Comparison of ENCODE assay signal across 26 cellular contexts in the genomic region with DNA sequence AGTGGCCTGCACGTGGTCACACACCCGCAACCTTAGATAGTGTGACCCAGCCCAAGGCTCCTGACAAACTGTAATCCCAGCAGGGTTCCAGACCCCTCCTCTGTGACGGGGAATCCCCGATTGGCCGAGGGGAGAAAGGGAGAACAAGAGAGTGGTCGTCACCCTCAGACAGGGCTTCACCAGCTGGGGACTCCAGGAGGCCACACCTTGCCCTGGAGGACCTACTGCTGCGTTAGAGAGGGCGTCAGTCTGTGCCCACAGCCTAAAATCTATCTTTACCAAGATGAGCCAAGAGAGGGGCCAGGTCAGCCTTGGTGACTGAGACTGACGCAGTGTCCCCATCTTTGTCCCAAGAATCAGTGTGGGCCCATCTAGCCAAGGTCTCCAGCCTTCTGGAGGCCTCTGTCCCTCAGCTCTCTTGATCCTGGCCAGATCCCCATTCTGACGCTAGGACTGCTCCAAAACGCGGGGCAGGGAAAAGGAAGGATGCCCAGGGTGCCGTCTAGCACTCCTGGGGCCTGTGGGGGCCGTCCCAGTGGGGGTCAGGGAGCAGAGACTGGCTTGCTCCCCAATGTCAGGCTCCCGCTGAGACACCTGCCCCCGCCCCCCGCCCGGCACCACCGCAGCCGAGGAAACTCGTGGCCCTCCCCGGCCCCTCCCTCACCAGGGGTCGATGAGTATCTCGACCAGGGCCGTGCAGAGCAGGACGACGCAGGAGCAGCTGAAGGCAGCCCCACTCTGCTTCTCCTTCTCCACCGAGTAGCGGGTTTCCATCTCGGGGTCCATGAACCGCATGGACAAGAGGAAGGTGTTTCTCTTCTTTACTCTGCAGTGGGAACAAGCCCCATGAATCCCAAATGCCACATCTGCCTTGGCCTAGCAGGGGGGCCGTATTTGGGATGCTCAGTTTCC. TPM values are rescaled to one million over a fixed set of nuclear protein-coding genes. Genes with fewer than 3 reads are reported as not detected.
"Had no signal": no experiment of that assay in that cellular context is flagged by ENCODE, and none has a peak within 500 bp of the region (broad histone marks: within the 10 kb centered on the region; RNA-seq: fewer than 3 reads in every experiment).

No MANE protein-coding gene starts in this region.

- H3K36me3 ChIP-seq: adrenal gland, brain microvascular endothelial cell had no signal

- ATAC-seq: activated CD8-positive, alpha-beta T cell treated with anti-CD3 and anti-CD28 coated beads for 36 hours; gastroesophageal sphincter; left colon; mucosa of descending colon; stimulated activated naive CD8-positive, alpha-beta T cell treated with anti-CD3 and anti-CD28 coated beads, Interleukin-15, amount 100 ng/mL, for 72 hours; T-cell had no signal

- DNase-seq: activated CD4-positive, alpha-beta T cell treated with anti-CD3 and anti-CD28 coated beads, Interleukin-2, amount 10 ng/mL, durations not matched to agents 7 days and 5 days; activated CD4-positive, CD25-positive, alpha-beta regulatory T cell treated with anti-CD3 and anti-CD28 coated beads, Interleukin-2, amount 50 U/mL, for 72 hours; activated CD8-positive, alpha-beta T cell treated with anti-CD3 and anti-CD28 coated beads for 36 hours; adrenal gland; brain microvascular endothelial cell; central memory CD4-positive, alpha-beta T cell; esophagus squamous epithelium; head of caudate nucleus; islet precursor cell; left colon; mesendoderm; mucosa of descending colon; stimulated activated CD4-positive, alpha-beta T cell treated with anti-CD3 and anti-CD28 coated beads, Interleukin-12 subunit alpha, Interleukin-12 subunit beta, amount 100 ng/mL, for 4 hours; stimulated activated CD4-positive, alpha-beta T cell treated with anti-CD3 and anti-CD28 coated beads, Interleukin-4, amount 100 ng/mL, for 4 hours; stimulated activated naive CD8-positive, alpha-beta T cell treated with anti-CD3 and anti-CD28 coated beads, Interleukin-15, amount 100 ng/mL, for 72 hours; T-cell had no signal

- H3K27me3 ChIP-seq: adrenal gland, ascending aorta, brain microvascular endothelial cell, esophagus squamous epithelium, gastroesophageal sphincter, suprapubic skin, tibial nerve had no signal

- H3K27ac Mint-ChIP-seq: activated CD8-positive, alpha-beta T cell treated with anti-CD3 and anti-CD28 coated beads for 36 hours; activated T-helper 1 cell treated with anti-CD3 and anti-CD28 coated beads, Interleukin-12 subunit alpha, Interleukin-12 subunit beta, Interleukin-2, Interleukin-4 antibody, amounts not matched to agents 30 ng/mL and 10 ng/mL and 1 ng/mL, durations not matched to agents 14 hours and 24 hours and 36 hours; T-cell; T-helper 2 cell treated with Interferon-gamma antibody and Interleukin-4, amounts not matched to agents 5 μg/mL and 100 μg/mL, for 36 hours had no signal

- H3K9me3 Mint-ChIP-seq: activated CD4-positive, alpha-beta T cell treated with anti-CD3 and anti-CD28 coated beads, Interleukin-2, amount 10 ng/mL, durations not matched to agents 7 days and 5 days; activated CD8-positive, alpha-beta T cell treated with anti-CD3 and anti-CD28 coated beads for 36 hours; activated naive CD4-positive, alpha-beta T cell treated with anti-CD3 and anti-CD28 coated beads, Interleukin-2, amount 50 U/mL, for 72 hours; activated T-helper 1 cell treated with anti-CD3 and anti-CD28 coated beads, Interleukin-12 subunit alpha, Interleukin-12 subunit beta, Interleukin-2, Interleukin-4 antibody, amounts not matched to agents 30 ng/mL and 10 ng/mL and 1 ng/mL, durations not matched to agents 14 hours and 24 hours and 36 hours; stimulated activated naive CD8-positive, alpha-beta T cell treated with anti-CD3 and anti-CD28 coated beads, Interleukin-15, amount 100 ng/mL, for 72 hours; T-cell; T-helper 2 cell treated with Interferon-gamma antibody and Interleukin-4, amounts not matched to agents 5 μg/mL and 100 μg/mL, for 36 hours had no signal

- H3K4me3 Mint-ChIP-seq: activated CD4-positive, alpha-beta T cell treated with anti-CD3 and anti-CD28 coated beads, Interleukin-2, amount 10 ng/mL, durations not matched to agents 7 days and 5 days; activated CD8-positive, alpha-beta T cell treated with anti-CD3 and anti-CD28 coated beads for 36 hours; activated T-helper 1 cell treated with anti-CD3 and anti-CD28 coated beads, Interleukin-12 subunit alpha, Interleukin-12 subunit beta, Interleukin-2, Interleukin-4 antibody, amounts not matched to agents 30 ng/mL and 10 ng/mL and 1 ng/mL, durations not matched to agents 14 hours and 24 hours and 36 hours; endodermal cell; T-cell; T-helper 2 cell treated with Interferon-gamma antibody and Interleukin-4, amounts not matched to agents 5 μg/mL and 100 μg/mL, for 36 hours had no signal

- H3K4me1 Mint-ChIP-seq: activated CD4-positive, alpha-beta T cell treated with anti-CD3 and anti-CD28 coated beads, Interleukin-2, amount 10 ng/mL, durations not matched to agents 7 days and 5 days; stimulated activated naive CD8-positive, alpha-beta T cell treated with anti-CD3 and anti-CD28 coated beads, Interleukin-15, amount 100 ng/mL, for 72 hours; T-cell had no signal

- H3K27ac ChIP-seq: adrenal gland, ascending aorta, brain microvascular endothelial cell, esophagus squamous epithelium, gastroesophageal sphincter, suprapubic skin, VCaP had no signal

- H3K4me1 ChIP-seq: adrenal gland, ascending aorta, gastroesophageal sphincter, suprapubic skin had no signal

- H3K4me3 ChIP-seq: adrenal gland, ascending aorta, esophagus squamous epithelium, gastroesophageal sphincter, mucosa of descending colon, suprapubic skin, tibial nerve had no signal

- H3K27me3 Mint-ChIP-seq: activated CD4-positive, alpha-beta T cell treated with anti-CD3 and anti-CD28 coated beads, Interleukin-2, amount 10 ng/mL, durations not matched to agents 7 days and 5 days; activated CD8-positive, alpha-beta T cell treated with anti-CD3 and anti-CD28 coated beads for 36 hours; progenitor cell of endocrine pancreas; stimulated activated naive CD8-positive, alpha-beta T cell treated with anti-CD3 and anti-CD28 coated beads, Interleukin-15, amount 100 ng/mL, for 72 hours; T-cell had no signal

- H3K9me3 ChIP-seq: adrenal gland, ascending aorta, esophagus squamous epithelium, gastroesophageal sphincter, mucosa of descending colon, suprapubic skin, tibial nerve had no signal

RNA-seq across cellular contexts. Expression of gene CENPO, which starts 40.9 kb away (rescaled TPM):
- total RNA-seq: ascending aorta had no signal
